Comparison of ENCODE assay signal across 35 cellular contexts in the genomic region with DNA sequence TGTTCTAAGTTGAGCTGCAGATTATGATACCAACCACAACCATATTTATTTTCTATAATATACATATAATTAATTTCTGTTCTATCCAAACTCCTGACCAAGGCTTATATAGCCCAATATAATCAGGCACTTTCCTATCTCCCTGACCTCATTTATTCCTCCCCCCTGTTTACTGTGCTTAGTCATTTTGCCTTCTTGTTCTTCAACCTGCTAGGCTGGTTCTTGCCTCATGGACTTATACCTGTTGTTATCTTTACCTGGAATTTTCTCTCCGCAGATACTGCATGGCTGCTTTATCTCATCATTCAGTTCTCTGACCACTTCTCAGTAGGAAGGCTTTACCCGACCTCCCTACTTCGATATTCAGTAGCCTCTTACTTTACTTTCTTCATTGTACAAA. TPM values are rescaled to one million over a fixed set of nuclear protein-coding genes. Genes with fewer than 3 reads are reported as not detected.
DNase-seq lines count a peak whose midpoint lies in the region; FAIRE-seq and TF ChIP-seq lines count a peak whose summit lies in the region.
"Had no signal": no experiment of that assay in that cellular context is flagged by ENCODE, and none has a peak within 500 bp of the region (broad histone marks: within the 10 kb centered on the region; RNA-seq: fewer than 3 reads in every experiment).

No MANE protein-coding gene starts in this region.

- TF ChIP-seq CTCF in mammary epithelial cell (conservative IDR thresholded peaks at IDR 0.05 in 1 of 2, IDR thresholded peaks at IDR 0.05 in 1 of 2; ENCODE audit: extremely low read depth in 1 of 2, insufficient read depth in 1 of 2, low read depth in 1 of 2, low read length in 2 of 2) (no peak), breast epithelium (IDR thresholded peaks at IDR 0.05) (no peak), bronchial epithelial cell (IDR thresholded peaks at IDR 0.05; ENCODE audit: insufficient read depth, low read length, severe bottlenecking) (no peak)

- H3K4me2 ChIP-seq in mammary epithelial cell (ENCODE audit: insufficient read depth, low read depth, low read length), result no peak overlapping the region

- no peaks in the 10 kb centered on the region for H3K27me3 ChIP-seq in mammary epithelial cell (ENCODE audit: insufficient read depth, low read length)
- no peaks in the 10 kb centered on the region for H3K27me3 ChIP-seq in breast epithelium
- H3K27me3 ChIP-seq in bronchial epithelial cell (ENCODE audit: control insufficient read depth, insufficient read depth, low read length), result no peaks in the 10 kb centered on the region
- no peaks in the 10 kb centered on the region for H3K27me3 ChIP-seq in CD4-positive, alpha-beta memory T cell (ENCODE audit: insufficient read depth, low read length)
- H3K27me3 ChIP-seq: sigmoid colon, tibial nerve had no signal

- H3K36me3 ChIP-seq in mammary epithelial cell (ENCODE audit: insufficient read depth, low read length), result no peaks in the 10 kb centered on the region
- H3K36me3 ChIP-seq in breast epithelium, result no peaks in the 10 kb centered on the region
- no peaks in the 10 kb centered on the region for H3K36me3 ChIP-seq in bronchial epithelial cell (ENCODE audit: control insufficient read depth, insufficient read depth, low read length)
- H3K36me3 ChIP-seq in CD4-positive, alpha-beta memory T cell (ENCODE audit: insufficient read depth, low read length), result no peaks in the 10 kb centered on the region
- H3K36me3 ChIP-seq: sigmoid colon, tibial nerve had no signal

- H3K36me3 Mint-ChIP-seq in CD4-positive, alpha-beta memory T cell, result no peaks in the 10 kb centered on the region
- H3K36me3 Mint-ChIP-seq: CD4-positive, CD25-positive, alpha-beta regulatory T cell; mesothelial cell of epicardium had no signal

- no peak for TF ChIP-seq POLR2A in breast epithelium (IDR thresholded peaks at IDR 0.05)

- H3K4me1 Mint-ChIP-seq in CD4-positive, alpha-beta memory T cell, result no peaks in the 10 kb centered on the region
- H3K4me1 Mint-ChIP-seq: activated CD8-positive, alpha-beta memory T cell treated with anti-CD3 and anti-CD28 coated beads, Interleukin-2, amount 10 ng/mL, durations not matched to agents 7 days and 5 days; activated naive CD8-positive, alpha-beta T cell treated with anti-CD3 and anti-CD28 coated beads, Interleukin-2, amount 10 ng/mL, durations not matched to agents 7 days and 5 days had no signal

- H4K20me1 ChIP-seq in mammary epithelial cell (ENCODE audit: insufficient read depth, low read length), result no peaks in the 10 kb centered on the region

- WGBS in mammary epithelial cell (ENCODE audit: low coverage, missing lambda C conversion rate), result 62% methylated on average over 3 of the region's 3 CpGs

- dilution Hi-C loops in mammary epithelial cell (cut with HindIII; ENCODE audit: low sequenced_read_pairs), result no loop called here

- no peak overlapping the region for H3K27ac Mint-ChIP-seq in CD4-positive, alpha-beta memory T cell
- H3K27ac Mint-ChIP-seq: activated CD8-positive, alpha-beta memory T cell treated with anti-CD3 and anti-CD28 coated beads, Interleukin-2, amount 10 ng/mL, durations not matched to agents 7 days and 5 days; activated naive CD8-positive, alpha-beta T cell treated with anti-CD3 and anti-CD28 coated beads, Interleukin-2, amount 10 ng/mL, durations not matched to agents 7 days and 5 days; CD4-positive, CD25-positive, alpha-beta regulatory T cell; mesothelial cell of epicardium; naive thymus-derived CD4-positive, alpha-beta T cell; progenitor cell of endocrine pancreas had no signal

- peaks cover 4 to 7% of the 10 kb centered on the region in 2 donors for H3K27me3 Mint-ChIP-seq in CD4-positive, alpha-beta memory T cell
- H3K27me3 Mint-ChIP-seq: activated CD8-positive, alpha-beta memory T cell treated with anti-CD3 and anti-CD28 coated beads, Interleukin-2, amount 10 ng/mL, durations not matched to agents 7 days and 5 days; activated naive CD8-positive, alpha-beta T cell treated with anti-CD3 and anti-CD28 coated beads, Interleukin-2, amount 10 ng/mL, durations not matched to agents 7 days and 5 days; progenitor cell of endocrine pancreas had no signal

- peaks cover 0 to 2% (median 0%) of the 10 kb centered on the region in 8 donors for H3K9me3 Mint-ChIP-seq in CD4-positive, alpha-beta memory T cell
- H3K9me3 Mint-ChIP-seq: activated naive CD8-positive, alpha-beta T cell treated with anti-CD3 and anti-CD28 coated beads, Interleukin-2, amount 10 ng/mL, durations not matched to agents 7 days and 5 days; activated T-cell treated with anti-CD3 and anti-CD28 coated beads, Interleukin-2, amount 50 U/mL, for 4 hours; mesothelial cell of epicardium; naive thymus-derived CD4-positive, alpha-beta T cell had no signal

- intact Hi-C loops in mammary epithelial cell (cut with micrococcal nuclease) (no loop called here), breast epithelium (cut with DNase I; ENCODE audit: low total_unique reads) (no loop called here)
- intact Hi-C loops in CD4-positive, alpha-beta memory T cell (cut with micrococcal nuclease), result no loop called here

- DNase-seq in mammary epithelial cell, result peak; percentile 73
- no peak for DNase-seq in breast epithelium (ENCODE audit: low spot score in 2 of 2)
- peak; percentile 87 for DNase-seq in bronchial epithelial cell (ENCODE audit: low read depth)
- DNase-seq in mucosa of gallbladder (ENCODE audit: low spot score), result peak; percentile 45
- DNase-seq in CD4-positive, alpha-beta memory T cell, result no peak
- DNase-seq in T-helper 2 cell, result no peak
- no peak for DNase-seq in AG08396 (ENCODE audit: low spot score)
- DNase-seq in retina, result no peak
- DNase-seq: activated CD4-positive, alpha-beta T cell treated with anti-CD3 and anti-CD28 coated beads, Interleukin-2, amount 50 U/mL, for 4 hours; activated CD8-positive, alpha-beta memory T cell treated with anti-CD3 and anti-CD28 coated beads, Interleukin-2, amount 10 ng/mL, durations not matched to agents 7 days and 5 days; activated gamma-delta T cell treated with Interleukin-2 at 50 U/mL for 16 hours; activated naive CD8-positive, alpha-beta T cell treated with anti-CD3 and anti-CD28 coated beads, Interleukin-2, amount 10 ng/mL, durations not matched to agents 7 days and 5 days; activated T-cell treated with anti-CD3 and anti-CD28 coated beads, Interleukin-2, amount 50 U/mL, for 4 hours; aorta; CD4-positive, CD25-positive, alpha-beta regulatory T cell; effector CD8-positive, alpha-beta T cell; erythroblast; Karpas-422; naive thymus-derived CD4-positive, alpha-beta T cell; NCI-H446; NCI-H82; sigmoid colon; stimulated activated CD4-positive, alpha-beta T cell treated with anti-CD3 and anti-CD28 coated beads, Interleukin-4, amount 100 ng/mL, for 24 hours; T-helper 1 cell had no signal

- no peak overlapping the region for H3K9ac ChIP-seq in mammary epithelial cell (ENCODE audit: insufficient read depth, low read length)

- in situ Hi-C loops in mammary epithelial cell (cut with MboI; ENCODE audit: low sequenced_read_pairs in 2 of 2), result no loop called here

- H3K79me2 ChIP-seq in mammary epithelial cell (ENCODE audit: insufficient read depth, low read length), result no peaks in the 10 kb centered on the region

- CTCF ChIA-PET in mammary epithelial cell (lab: Charles Lee; ENCODE audit: low non-redundant PET), result interaction anchor here (0.7 kb wide), 1 partner anchor 20 kb away, joined by 4 read pairs; no protein-coding TSS in a partner anchor
- CTCF ChIA-PET in CD4-positive, alpha-beta memory T cell (lab: Charles Lee; ENCODE audit: partially characterized antibody), result interaction anchor here (4.2 kb wide), 1 partner anchor 25 kb away, joined by 25 read pairs; a partner anchor contains a TSS

- H3K27ac ChIP-seq in mammary epithelial cell (ENCODE audit: insufficient read depth, low read depth, low read length) (no peak overlapping the region), breast epithelium (no peak overlapping the region)
- H3K27ac ChIP-seq in CD4-positive, alpha-beta memory T cell (ENCODE audit: low read depth, low read length), result no peak overlapping the region
- H3K27ac ChIP-seq: coronary artery, sigmoid colon, SK-N-MC, tibial nerve had no signal

- no TSS peak for BruUV-seq in mammary epithelial cell (replicated peaks; lab: Mats Ljungman, UMichigan)

- H3K9me3 ChIP-seq in mammary epithelial cell (replicated peaks; ENCODE audit: insufficient read depth, low read length), result no peaks in the 10 kb centered on the region
- no peaks in the 10 kb centered on the region for H3K9me3 ChIP-seq in breast epithelium
- no peaks in the 10 kb centered on the region for H3K9me3 ChIP-seq in CD4-positive, alpha-beta memory T cell (ENCODE audit: control insufficient read depth in 1 of 2, low read length in 2 of 2)
- H3K9me3 ChIP-seq: sigmoid colon, tibial nerve had no signal

- POLR2A ChIA-PET in CD4-positive, alpha-beta memory T cell (lab: Charles Lee; ENCODE audit: partially characterized antibody), result no interaction called here

- H3K4me3 ChIP-seq in mammary epithelial cell (replicated peaks in 1 of 3; ENCODE audit: insufficient read depth in 1 of 3, low read depth in 2 of 3, low read length in 3 of 3), result no peak overlapping the region
- no peak overlapping the region for H3K4me3 ChIP-seq in breast epithelium
- no peak overlapping the region for H3K4me3 ChIP-seq in bronchial epithelial cell (ENCODE audit: low read depth, low read length)
- H3K4me3 ChIP-seq in CD4-positive, alpha-beta memory T cell (ENCODE audit: low read length in 2 of 2), result no peak overlapping the region
- H3K4me3 ChIP-seq: coronary artery, sigmoid colon, SK-N-MC, tibial nerve had no signal

- H3K4me3 Mint-ChIP-seq in CD4-positive, alpha-beta memory T cell, result no peak overlapping the region
- H3K4me3 Mint-ChIP-seq: activated CD8-positive, alpha-beta memory T cell treated with anti-CD3 and anti-CD28 coated beads, Interleukin-2, amount 10 ng/mL, durations not matched to agents 7 days and 5 days; activated naive CD8-positive, alpha-beta T cell treated with anti-CD3 and anti-CD28 coated beads, Interleukin-2, amount 10 ng/mL, durations not matched to agents 7 days and 5 days; activated T-cell treated with anti-CD3 and anti-CD28 coated beads, Interleukin-2, amount 50 U/mL, for 4 hours; mesothelial cell of epicardium; naive thymus-derived CD4-positive, alpha-beta T cell had no signal

- H2AFZ ChIP-seq in mammary epithelial cell (ENCODE audit: low read depth, low read length), result no peak overlapping the region

- no peak for FAIRE-seq in bronchial epithelial cell (lab: Jason Lieb, UNC)
- FAIRE-seq: GM18507, GM19239, H54, HepG2, islet of Langerhans, TTC549 had no signal

- H3K4me1 ChIP-seq in mammary epithelial cell (ENCODE audit: insufficient read depth, low read length) (peaks cover 9% of the 10 kb centered on the region), breast epithelium (no peaks in the 10 kb centered on the region)
- H3K4me1 ChIP-seq in CD4-positive, alpha-beta memory T cell (ENCODE audit: insufficient read depth, low read length), result no peaks in the 10 kb centered on the region
- H3K4me1 ChIP-seq: sigmoid colon, tibial nerve had no signal

RNA-seq across cellular contexts. Expression of a gene that starts 24.9 kb away (rescaled TPM):
- total RNA-seq in mammary epithelial cell (100 to 1,000 TPM in 1 of 2 donors, 10 to 100 TPM in 1; 80.5 to 107 TPM), breast epithelium (10 to 100 TPM; 35.8 to 89.7 (median 50.8) TPM), bronchial epithelial cell (41.9 and 42.6 TPM in 2 replicates), mucosa of gallbladder (64.8 TPM)
- polyA plus RNA-seq in mammary epithelial cell, result 37.6 TPM
- 26.9 TPM for polyA minus RNA-seq in mammary epithelial cell
- total RNA-seq in CD4-positive, alpha-beta memory T cell, result 10 to 100 TPM; 19.9 to 20.9 TPM
- 10 to 100 TPM in 1 of 2 donors, 1 to 10 TPM in 1; 8.8 to 15.5 TPM for polyA plus RNA-seq in CD4-positive, alpha-beta memory T cell

Comparison
In these comparisons a context has a peak if more than half of its experiments do, and no peak if none do; other contexts are left out.
1. DNase-seq: peak in mammary epithelial cell (single experiment), bronchial epithelial cell (single experiment) and mucosa of gallbladder (single experiment); none in breast epithelium (0 of 2), CD4-positive, alpha-beta memory T cell (0 of 5), T-helper 2 cell (0 of 5), AG08396 (single experiment) and retina (single experiment).